ENCODE assay signal across 1 cellular context in the genomic region with DNA sequence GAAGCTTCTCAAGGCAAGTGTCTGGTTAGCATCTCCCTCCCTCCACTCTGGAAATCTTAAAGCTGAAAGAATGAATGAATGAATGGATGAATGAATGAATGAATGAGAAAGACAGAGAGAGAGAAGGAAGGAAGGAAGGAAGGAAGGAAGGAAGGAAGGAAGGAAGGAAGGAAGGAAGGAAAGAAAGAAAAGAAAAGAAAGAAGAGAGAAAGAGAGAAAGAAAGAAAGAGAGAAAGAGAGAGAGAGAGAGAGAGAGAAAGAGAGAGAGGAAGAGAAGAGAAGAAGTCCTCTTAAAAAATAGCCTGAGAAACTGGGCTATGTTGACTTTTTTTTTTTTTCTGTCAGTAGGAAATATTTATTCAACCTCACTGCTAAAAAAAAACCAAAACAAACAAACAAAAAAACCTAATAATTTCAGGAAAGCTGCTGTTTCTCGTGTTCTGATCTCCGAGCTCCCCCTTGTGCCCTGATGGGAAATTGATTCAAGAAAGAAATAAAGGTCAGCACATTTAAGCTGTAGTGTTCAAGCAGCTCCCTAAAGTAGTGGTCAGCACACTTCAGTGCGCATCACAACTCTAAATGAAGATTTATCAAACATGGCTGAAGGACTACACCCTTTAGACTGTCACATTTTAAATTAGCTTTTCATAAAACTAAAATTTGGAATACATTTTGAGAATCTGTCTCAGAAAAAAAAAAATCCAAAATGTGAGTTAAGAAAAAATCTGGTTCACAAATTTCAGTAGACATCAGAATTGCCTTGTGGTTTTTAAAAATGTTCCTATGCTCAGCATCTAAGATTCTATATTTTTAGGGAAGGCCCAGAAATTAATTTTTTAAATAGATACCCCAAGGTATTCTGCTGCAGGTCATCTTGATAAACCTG.
TF ChIP-seq lines count a peak whose summit lies in the region.

No MANE protein-coding gene starts in this region.

TF ChIP-seq in SK-N-SH treated with all-trans-retinoic acid at 6 μM for 48 hours, 23 proteins besides CTCF, POLR2A, EP300 and RAD21 (continued from another document):
- TF ChIP-seq, protein P1, sequence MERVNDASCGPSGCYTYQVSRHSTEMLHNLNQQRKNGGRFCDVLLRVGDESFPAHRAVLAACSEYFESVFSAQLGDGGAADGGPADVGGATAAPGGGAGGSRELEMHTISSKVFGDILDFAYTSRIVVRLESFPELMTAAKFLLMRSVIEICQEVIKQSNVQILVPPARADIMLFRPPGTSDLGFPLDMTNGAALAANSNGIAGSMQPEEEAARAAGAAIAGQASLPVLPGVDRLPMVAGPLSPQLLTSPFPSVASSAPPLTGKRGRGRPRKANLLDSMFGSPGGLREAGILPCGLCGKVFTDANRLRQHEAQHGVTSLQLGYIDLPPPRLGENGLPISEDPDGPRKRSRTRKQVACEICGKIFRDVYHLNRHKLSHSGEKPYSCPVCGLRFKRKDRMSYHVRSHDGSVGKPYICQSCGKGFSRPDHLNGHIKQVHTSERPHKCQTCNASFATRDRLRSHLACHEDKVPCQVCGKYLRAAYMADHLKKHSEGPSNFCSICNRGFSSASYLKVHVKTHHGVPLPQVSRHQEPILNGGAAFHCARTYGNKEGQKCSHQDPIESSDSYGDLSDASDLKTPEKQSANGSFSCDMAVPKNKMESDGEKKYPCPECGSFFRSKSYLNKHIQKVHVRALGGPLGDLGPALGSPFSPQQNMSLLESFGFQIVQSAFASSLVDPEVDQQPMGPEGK (CRISPR knock-in tag; IDR thresholded peaks at IDR 0.05; ENCODE audit: borderline replicate concordance) = no peak
- TF ChIP-seq CSDC2 (CRISPR knock-in tag; IDR thresholded peaks at IDR 0.05) = no peak
- no peak for TF ChIP-seq TOX (CRISPR knock-in tag; IDR thresholded peaks at IDR 0.05; ENCODE audit: borderline replicate concordance)
- TF ChIP-seq, protein P2, sequence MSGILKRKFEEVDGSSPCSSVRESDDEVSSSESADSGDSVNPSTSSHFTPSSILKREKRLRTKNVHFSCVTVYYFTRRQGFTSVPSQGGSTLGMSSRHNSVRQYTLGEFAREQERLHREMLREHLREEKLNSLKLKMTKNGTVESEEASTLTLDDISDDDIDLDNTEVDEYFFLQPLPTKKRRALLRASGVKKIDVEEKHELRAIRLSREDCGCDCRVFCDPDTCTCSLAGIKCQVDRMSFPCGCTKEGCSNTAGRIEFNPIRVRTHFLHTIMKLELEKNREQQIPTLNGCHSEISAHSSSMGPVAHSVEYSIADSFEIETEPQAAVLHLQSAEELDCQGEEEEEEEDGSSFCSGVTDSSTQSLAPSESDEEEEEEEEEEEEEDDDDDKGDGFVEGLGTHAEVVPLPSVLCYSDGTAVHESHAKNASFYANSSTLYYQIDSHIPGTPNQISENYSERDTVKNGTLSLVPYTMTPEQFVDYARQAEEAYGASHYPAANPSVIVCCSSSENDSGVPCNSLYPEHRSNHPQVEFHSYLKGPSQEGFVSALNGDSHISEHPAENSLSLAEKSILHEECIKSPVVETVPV (CRISPR knock-in tag; IDR thresholded peaks at IDR 0.05) = no peak
- TF ChIP-seq SNAI2 (CRISPR knock-in tag; IDR thresholded peaks at IDR 0.05) = no peak
